11 cellular contexts compared by ENCODE assay signal in the genomic region with DNA sequence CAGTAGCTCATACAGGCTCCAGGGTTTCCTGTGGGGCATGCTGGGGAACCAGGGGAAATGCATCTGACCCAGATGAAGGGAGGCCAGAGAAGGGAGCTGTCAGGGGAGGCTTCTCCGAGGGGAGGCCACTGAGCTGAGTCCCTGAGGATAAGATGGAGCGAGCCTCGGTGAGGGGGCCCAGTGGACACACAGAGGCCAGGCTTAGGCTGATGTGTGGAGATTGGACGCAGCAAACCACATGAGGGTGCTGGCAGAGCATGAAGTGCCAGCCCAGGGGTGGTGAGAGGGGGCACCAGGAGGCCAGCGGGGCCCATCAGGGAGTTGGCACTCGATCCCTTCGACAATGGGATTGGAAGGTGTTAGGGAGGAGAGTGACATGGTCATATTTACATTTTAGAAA.
"Had no signal": no experiment of that assay in that cellular context is flagged by ENCODE, and none has a peak within 500 bp of the region (broad histone marks: within the 10 kb centered on the region; RNA-seq: fewer than 3 reads in every experiment).

No MANE protein-coding gene starts in this region.

- H3K36me3 ChIP-seq: pancreas, thyroid gland had no signal

- H3K4me1 ChIP-seq: pancreas had no signal

- H3K27me3 Mint-ChIP-seq: activated CD4-positive, alpha-beta T cell treated with anti-CD3 and anti-CD28 coated beads, Interleukin-2, amount 10 ng/mL, durations not matched to agents 24 days and 14 days; activated CD8-positive, alpha-beta T cell treated with anti-CD3 and anti-CD28 coated beads for 36 hours had no signal

- H3K9me3 ChIP-seq: pancreas, thyroid gland had no signal

- H3K4me1 Mint-ChIP-seq: activated CD4-positive, alpha-beta T cell treated with anti-CD3 and anti-CD28 coated beads, Interleukin-2, amount 10 ng/mL, durations not matched to agents 24 days and 14 days had no signal

- H3K27me3 ChIP-seq: pancreas, thyroid gland had no signal

- H3K27ac Mint-ChIP-seq: activated CD4-positive, alpha-beta T cell treated with anti-CD3 and anti-CD28 coated beads, Interleukin-2, amount 10 ng/mL, durations not matched to agents 24 days and 14 days; activated CD8-positive, alpha-beta T cell treated with anti-CD3 and anti-CD28 coated beads for 36 hours; activated naive CD4-positive, alpha-beta T cell treated with anti-CD3 and anti-CD28 coated beads, Interleukin-2, amount 10 ng/mL, durations not matched to agents 7 days and 5 days; stimulated activated naive B cell treated with anti-CD40 and anti-IgM and Interleukin-4, amounts not matched to agents 10 μg/mL and 1 μg/mL and 100 μg/mL, for 72 hours had no signal

- H3K36me3 Mint-ChIP-seq: activated naive CD4-positive, alpha-beta T cell treated with anti-CD3 and anti-CD28 coated beads, Interleukin-2, amount 10 ng/mL, durations not matched to agents 7 days and 5 days; stimulated activated naive B cell treated with anti-CD40 and anti-IgM and Interleukin-4, amounts not matched to agents 10 μg/mL and 1 μg/mL and 100 μg/mL, for 72 hours had no signal

- H3K27ac ChIP-seq: pancreas, SK-N-MC, thyroid gland had no signal

- H3K4me3 Mint-ChIP-seq: activated CD4-positive, alpha-beta T cell treated with anti-CD3 and anti-CD28 coated beads, Interleukin-2, amount 10 ng/mL, durations not matched to agents 24 days and 14 days; activated CD8-positive, alpha-beta T cell treated with anti-CD3 and anti-CD28 coated beads for 36 hours; activated naive CD4-positive, alpha-beta T cell treated with anti-CD3 and anti-CD28 coated beads, Interleukin-2, amount 10 ng/mL, durations not matched to agents 7 days and 5 days; activated T-cell treated with anti-CD3 and anti-CD28 coated beads, Interleukin-2, amount 50 U/mL, for 4 hours; stimulated activated naive B cell treated with anti-CD40 and anti-IgM and Interleukin-4, amounts not matched to agents 10 μg/mL and 1 μg/mL and 100 μg/mL, for 72 hours had no signal

- DNase-seq: activated CD4-positive, alpha-beta T cell treated with anti-CD3 and anti-CD28 coated beads, Interleukin-2, amount 10 ng/mL, durations not matched to agents 24 days and 14 days; activated CD8-positive, alpha-beta T cell treated with anti-CD3 and anti-CD28 coated beads for 36 hours; activated naive CD4-positive, alpha-beta T cell treated with anti-CD3 and anti-CD28 coated beads, Interleukin-2, amount 10 ng/mL, durations not matched to agents 7 days and 5 days; activated T-cell treated with anti-CD3 and anti-CD28 coated beads, Interleukin-2, amount 50 U/mL, for 4 hours; aorta; cortex of kidney; left cardiac atrium; stimulated activated naive B cell treated with anti-CD40 and anti-IgM and Interleukin-4, amounts not matched to agents 10 μg/mL and 1 μg/mL and 100 μg/mL, for 72 hours; thyroid gland had no signal

- H3K4me3 ChIP-seq: pancreas, SK-N-MC, thyroid gland had no signal
